In genomic region chr11:12168114-12168513, GRCh38 we compare ENCODE assay signal across 15 cellular contexts. TPM values are rescaled to one million over a fixed set of nuclear protein-coding genes. Genes with fewer than 3 reads are reported as not detected.
DNase-seq lines count a peak whose midpoint lies in the region; ATAC-seq, FAIRE-seq and TF ChIP-seq lines count a peak whose summit lies in the region.
"Had no signal": no experiment of that assay in that cellular context is flagged by ENCODE, and none has a peak within 500 bp of the region (broad histone marks: within the 10 kb centered on the region; RNA-seq: fewer than 3 reads in every experiment).

No MANE protein-coding gene starts in this region.

- H3K4me1 ChIP-seq in HEK293 (ENCODE audit: control insufficient read depth, insufficient read depth, low read length) (no peaks in the 10 kb centered on the region), H1 (replicated peaks in 1 of 4; ENCODE audit: control insufficient read depth in 3 of 4, insufficient read depth in 4 of 4, low read length in 3 of 4) (no peaks in the 10 kb centered on the region), skeletal muscle satellite cell (ENCODE audit: control insufficient read depth, insufficient read depth, low read length) (peaks cover 57% of the 10 kb centered on the region)

- H3K36me3 ChIP-seq in HEK293 (ENCODE audit: control insufficient read depth in 2 of 2, insufficient read depth in 1 of 2, low read length in 2 of 2) (no peaks in the 10 kb centered on the region), H1 (ENCODE audit: control insufficient read depth in 2 of 4, insufficient read depth in 4 of 4, low read length in 3 of 4) (no peaks in the 10 kb centered on the region), skeletal muscle satellite cell (ENCODE audit: insufficient read depth, low read length) (peaks cover 19% of the 10 kb centered on the region)

- no peak for TF ChIP-seq POLR2A in H1 (IDR thresholded peaks at IDR 0.05; ENCODE audit: control extremely low read depth in 1 of 2, low read depth in 2 of 2, low read length in 2 of 2)

- H2BK120ac ChIP-seq in H1 (replicated peaks; ENCODE audit: low read depth, low read length): no peak overlapping the region

- no peak overlapping the region for H3K4me3 ChIP-seq in HEK293 (ENCODE audit: low read depth, low read length)
- no peak overlapping the region for H3K4me3 ChIP-seq in H1 (ENCODE audit: extremely low read depth in 1 of 4, insufficient read depth in 2 of 4, low read depth in 3 of 4, low read length in 4 of 4)
- H3K4me3 ChIP-seq in skeletal muscle satellite cell (ENCODE audit: low read length): no peak overlapping the region

- H3K9me3 ChIP-seq in HEK293 (ENCODE audit: control insufficient read depth, insufficient read depth, low read depth, low read length) (no peaks in the 10 kb centered on the region), H1 (ENCODE audit: insufficient read depth in 2 of 2, low read depth in 1 of 2, low read length in 1 of 2) (0 out of 4 replicates have a peak, but pooled peaks cover 2 to 4% of the 10 kb centered on the region in 2 experiments), skeletal muscle satellite cell (replicated peaks; ENCODE audit: low read length) (no peaks in the 10 kb centered on the region)

- no peaks in the 10 kb centered on the region; the same call in 1 of the 2 replicates for H3K79me1 ChIP-seq in H1 (ENCODE audit: low read depth, low read length)

- peak overlapping the region; percentile 90 for H3K56ac ChIP-seq in H1 (replicated peaks; ENCODE audit: insufficient read length, low read depth, low read length)

- no peak overlapping the region for H2AK5ac ChIP-seq in H1 (ENCODE audit: low read depth, low read length)

- H3K27me3 Mint-ChIP-seq in activated CD8-positive, alpha-beta T cell treated with anti-CD3 and anti-CD28 coated beads for 36 hours: no peaks in the 10 kb centered on the region
- H3K27me3 Mint-ChIP-seq in activated CD8-positive, alpha-beta T cell treated with anti-CD3 and anti-CD28 coated beads, Interleukin-2, amount 10 ng/mL, durations not matched to agents 7 days and 5 days (ENCODE audit: low read depth): no peaks in the 10 kb centered on the region
- H3K27me3 Mint-ChIP-seq: activated naive CD8-positive, alpha-beta T cell; naive thymus-derived CD8-positive, alpha-beta T cell had no signal

- TF ChIP-seq CTCF in activated CD8-positive, alpha-beta T cell treated with anti-CD3 and anti-CD28 coated beads for 36 hours (IDR thresholded peaks at IDR 0.05): no peak
- TF ChIP-seq CTCF in HEK293 (tag by site-specific recombination; IDR thresholded peaks at IDR 0.05) (no peak), H1 (IDR thresholded peaks at IDR 0.05; ENCODE audit: control extremely low read depth in 1 of 3, insufficient read depth in 1 of 3, low read depth in 1 of 3, low read length in 3 of 3) (no peak)

- TF ChIP-seq RAD21 in H1 (IDR thresholded peaks at IDR 0.05 in 1 of 2, conservative IDR thresholded peaks at IDR 0.05 in 1 of 2; ENCODE audit: low read depth in 2 of 2, low read length in 2 of 2): no peak

- H4K91ac ChIP-seq in H1 (replicated peaks; ENCODE audit: insufficient read length, low read length): no peak overlapping the region

- 0 out of 2 replicates have a peak overlapping the region, but pooled peaks have one; percentile 10 for H2BK20ac ChIP-seq in H1 (ENCODE audit: low read length)

- H3K27ac ChIP-seq in HEK293 (ENCODE audit: extremely low read depth, low read depth, low read length): no peak overlapping the region
- H3K27ac ChIP-seq in H1 (ENCODE audit: low read depth, low read length): no peak overlapping the region

- FAIRE-seq in H1 (lab: Jason Lieb, UNC): no peak
- FAIRE-seq: GM12891 had no signal

- H3K4ac ChIP-seq in H1 (replicated peaks; ENCODE audit: insufficient read length, low read depth, low read length): no peak overlapping the region

- no peak overlapping the region for H4K5ac ChIP-seq in H1 (ENCODE audit: insufficient read length, low read depth, low read length)

- CTCF ChIA-PET in activated CD8-positive, alpha-beta T cell treated with anti-CD3 and anti-CD28 coated beads for 36 hours (lab: Charles Lee): no interaction called here
- CTCF ChIA-PET in activated CD8-positive, alpha-beta T cell treated with anti-CD3 and anti-CD28 coated beads, Interleukin-2, amount 10 ng/mL, durations not matched to agents 7 days and 5 days (lab: Charles Lee): interaction anchor here (1.0 kb wide), 1 partner anchor 9 kb away, joined by 3 read pairs; no protein-coding TSS in a partner anchor
- CTCF ChIA-PET in HEK293 (lab: Yijun Ruan, JAX) (interaction anchor here (0.5 kb wide), 1 partner anchor 108 kb away, joined by 4 read pairs; no protein-coding TSS in a partner anchor), H1 (lab: Charles Lee; ENCODE audit: partially characterized antibody) (interaction anchor here (0.6 to 1.1 kb wide), 4 partner anchors 21 to 105 kb away, joined by 3 to 4 read pairs (median 4); no protein-coding TSS in a partner anchor)

- no peak for ATAC-seq in activated CD8-positive, alpha-beta T cell treated with anti-CD3 and anti-CD28 coated beads for 36 hours
- no peak for ATAC-seq in activated CD8-positive, alpha-beta T cell treated with anti-CD3 and anti-CD28 coated beads, Interleukin-2, amount 10 ng/mL, durations not matched to agents 7 days and 5 days
- ATAC-seq in HG02678 (IDR thresholded peaks at IDR 0.05; ENCODE audit: unreplicated experiment): no peak
- ATAC-seq: naive thymus-derived CD8-positive, alpha-beta T cell had no signal

- H3K27ac Mint-ChIP-seq in activated CD8-positive, alpha-beta T cell treated with anti-CD3 and anti-CD28 coated beads for 36 hours: peak overlapping the region; percentile 5
- no peak overlapping the region for H3K27ac Mint-ChIP-seq in activated CD8-positive, alpha-beta T cell treated with anti-CD3 and anti-CD28 coated beads, Interleukin-2, amount 10 ng/mL, durations not matched to agents 7 days and 5 days
- H3K27ac Mint-ChIP-seq: activated naive CD8-positive, alpha-beta T cell had no signal

- H3K79me2 ChIP-seq in H1 (ENCODE audit: control insufficient read depth in 1 of 2, insufficient read depth in 2 of 2, low read length in 2 of 2): no peaks in the 10 kb centered on the region; a peak in 1 of 4 replicates

- intact Hi-C loops in activated CD8-positive, alpha-beta T cell treated with anti-CD3 and anti-CD28 coated beads for 36 hours (cut with micrococcal nuclease): no loop called here

- H3K14ac ChIP-seq in H1 (ENCODE audit: insufficient read length): no peak overlapping the region

- no peak overlapping the region for H3K18ac ChIP-seq in H1 (ENCODE audit: extremely low read depth, low read length)

- peaks cover 0 to 4% of the 10 kb centered on the region in 2 experiments for H4K20me1 ChIP-seq in H1 (replicated peaks in 1 of 2; ENCODE audit: control insufficient read depth in 1 of 2, insufficient read depth in 2 of 2, low read length in 2 of 2)

- no peak for DNase-seq in activated CD8-positive, alpha-beta T cell treated with anti-CD3 and anti-CD28 coated beads for 36 hours
- no peak for DNase-seq in activated CD8-positive, alpha-beta T cell treated with anti-CD3 and anti-CD28 coated beads, Interleukin-2, amount 10 ng/mL, durations not matched to agents 7 days and 5 days
- DNase-seq in H1 (ENCODE audit: low read depth in 1 of 2, low spot score in 2 of 2) (no peak), epidermal melanocyte (ENCODE audit: insufficient read length, low spot score) (no peak)
- DNase-seq in stimulated activated naive CD4-positive, alpha-beta T cell treated with Interleukin-2 at 50 U/mL for 16 hours (lab: John Stamatoyannopoulos, UW): no peak
- DNase-seq: cerebellar nuclear complex; hippocampal formation; MV-4-11; naive thymus-derived CD8-positive, alpha-beta T cell; stimulated activated CD4-positive, alpha-beta T cell treated with anti-CD3 and anti-CD28 coated beads, Interleukin-2, amount 100 ng/mL, for 24 hours had no signal

- 0 out of 2 replicates have a peak overlapping the region, but pooled peaks have one; percentile 52 for H2BK12ac ChIP-seq in H1 (ENCODE audit: low read depth, low read length)

- H3K23me2 ChIP-seq in H1 (ENCODE audit: low read depth, low read length): peaks cover 4% of the 10 kb centered on the region; the same call in 1 of the 2 replicates

- no peaks in the 10 kb centered on the region for H3K27me3 ChIP-seq in H1 (replicated peaks in 1 of 4; ENCODE audit: control insufficient read depth in 3 of 4, extremely low read depth in 1 of 4, insufficient read depth in 3 of 4, low read length in 3 of 4)
- H3K27me3 ChIP-seq in skeletal muscle satellite cell (ENCODE audit: control insufficient read depth, insufficient read depth, low read length): no peaks in the 10 kb centered on the region

- peaks cover 40% of the 10 kb centered on the region for H3K4me1 Mint-ChIP-seq in activated CD8-positive, alpha-beta T cell treated with anti-CD3 and anti-CD28 coated beads for 36 hours (ENCODE audit: low read depth)
- peaks cover 33% of the 10 kb centered on the region for H3K4me1 Mint-ChIP-seq in activated CD8-positive, alpha-beta T cell treated with anti-CD3 and anti-CD28 coated beads, Interleukin-2, amount 10 ng/mL, durations not matched to agents 7 days and 5 days (ENCODE audit: low read depth)

- no peak overlapping the region for H2AFZ ChIP-seq in H1 (ENCODE audit: low read length)

- TF ChIP-seq EP300 in H1 (IDR thresholded peaks at IDR 0.05; ENCODE audit: borderline replicate concordance in 1 of 2, low read depth in 2 of 2, low read length in 2 of 2): no peak

- peaks cover 19% of the 10 kb centered on the region for H3K36me3 Mint-ChIP-seq in activated CD8-positive, alpha-beta T cell treated with anti-CD3 and anti-CD28 coated beads for 36 hours (ENCODE audit: low read depth)
- H3K36me3 Mint-ChIP-seq in activated CD8-positive, alpha-beta T cell treated with anti-CD3 and anti-CD28 coated beads, Interleukin-2, amount 10 ng/mL, durations not matched to agents 7 days and 5 days (ENCODE audit: low read depth): peaks cover 6% of the 10 kb centered on the region
- H3K36me3 Mint-ChIP-seq: naive thymus-derived CD8-positive, alpha-beta T cell had no signal

- no peak overlapping the region for H3K9ac ChIP-seq in H1 (replicated peaks in 1 of 4; ENCODE audit: extremely low read depth in 1 of 4, low read depth in 3 of 4, low read length in 3 of 4)
- peak overlapping the region; percentile 32 for H3K9ac ChIP-seq in skeletal muscle satellite cell (ENCODE audit: low read depth, low read length)

- H4K8ac ChIP-seq in H1 (ENCODE audit: extremely low read depth, insufficient read depth, low read length): no peak overlapping the region

- POLR2A ChIA-PET in activated CD8-positive, alpha-beta T cell treated with anti-CD3 and anti-CD28 coated beads for 36 hours (lab: Charles Lee): interaction anchor here (0.9 kb wide), 1 partner anchor 10 kb away, joined by 3 read pairs; no protein-coding TSS in a partner anchor
- POLR2A ChIA-PET in activated CD8-positive, alpha-beta T cell treated with anti-CD3 and anti-CD28 coated beads, Interleukin-2, amount 10 ng/mL, durations not matched to agents 7 days and 5 days (lab: Charles Lee): no interaction called here
- POLR2A ChIA-PET in HEK293 (lab: Yijun Ruan, JAX): interaction anchor here (0.6 kb wide), 1 partner anchor 28 kb away, joined by 5 read pairs; no protein-coding TSS in a partner anchor
- POLR2A ChIA-PET in H1 (lab: Charles Lee; ENCODE audit: partially characterized antibody): no interaction called here

- H2BK15ac ChIP-seq in H1 (ENCODE audit: low read length): no peak overlapping the region

- no peaks in the 10 kb centered on the region for H3K9me3 Mint-ChIP-seq in activated CD8-positive, alpha-beta T cell treated with anti-CD3 and anti-CD28 coated beads for 36 hours
- no peaks in the 10 kb centered on the region for H3K9me3 Mint-ChIP-seq in activated CD8-positive, alpha-beta T cell treated with anti-CD3 and anti-CD28 coated beads, Interleukin-2, amount 10 ng/mL, durations not matched to agents 7 days and 5 days (ENCODE audit: insufficient read depth)

- H3K4me2 ChIP-seq in H1 (ENCODE audit: insufficient read depth in 1 of 2, low read depth in 2 of 2, low read length in 2 of 2): no peak overlapping the region
- H3K4me2 ChIP-seq in skeletal muscle satellite cell (ENCODE audit: low read length): no peak overlapping the region

- H2BK5ac ChIP-seq in H1 (ENCODE audit: low read depth, low read length): no peak overlapping the region

- 90 to 100% methylated on average over 1 to 3 of the region's 3 CpGs for WGBS in H1 (ENCODE audit: extremely low coverage in 1 of 2, insufficient coverage in 1 of 2, insufficient read length in 1 of 2, insufficient replicate concordance in 2 of 2, low coverage in 1 of 2, low lambda C conversion rate in 2 of 2, missing lambda C conversion rate in 1 of 2), 2 experiments

- H3K4me3 Mint-ChIP-seq in activated CD8-positive, alpha-beta T cell treated with anti-CD3 and anti-CD28 coated beads for 36 hours: no peak overlapping the region
- no peak overlapping the region for H3K4me3 Mint-ChIP-seq in activated CD8-positive, alpha-beta T cell treated with anti-CD3 and anti-CD28 coated beads, Interleukin-2, amount 10 ng/mL, durations not matched to agents 7 days and 5 days
- H3K4me3 Mint-ChIP-seq: activated naive CD8-positive, alpha-beta T cell; naive thymus-derived CD8-positive, alpha-beta T cell had no signal

- H3K23ac ChIP-seq in H1 (ENCODE audit: insufficient read length): no peak overlapping the region

RNA-seq across cellular contexts. Expression of gene MICAL2, which starts 57.7 kb away (rescaled TPM):
- total RNA-seq in activated CD8-positive, alpha-beta T cell treated with anti-CD3 and anti-CD28 coated beads for 36 hours: 100 to 1,000 TPM in 1 of 2 experiments, 10 to 100 TPM in 1; 99.8 to 105 TPM
- total RNA-seq in activated CD8-positive, alpha-beta T cell treated with anti-CD3 and anti-CD28 coated beads, Interleukin-2, amount 10 ng/mL, durations not matched to agents 7 days and 5 days: 10 to 100 TPM; 34.9 to 37.5 TPM
- 4.1 and 4.2 TPM in 2 replicates for total RNA-seq in H1 (2021; fragmentation: NEBNext Ultra II Directional; extraction: Animal tissue kit (Norgen Biotek cat#: 25700))
- polyA plus RNA-seq in H1 (2011; rRNA removed): 1.3 and 1.6 TPM in 2 replicates
- polyA plus RNA-seq in H1 (2011; cell fraction: cytosol; rRNA removed): 1.7 TPM
- polyA plus RNA-seq in H1 (2011; cell fraction: nucleus; rRNA removed): 3.0 TPM
- polyA plus RNA-seq in H1 (2012, experiment 1 of 2): 1.4 to 2.5 TPM (median 1.6 TPM) in 4 replicates
- 5.1 TPM for polyA plus RNA-seq in H1 (2012, experiment 2 of 2)
- polyA plus RNA-seq in H1 (2013, experiment 1 of 2): 0.67 TPM
- polyA plus RNA-seq in H1 (2013, experiment 2 of 2): 0.79 TPM
- 3.9 and 4.4 TPM in 2 replicates for polyA minus RNA-seq in H1 (2011; rRNA and poly(A)+ RNA removed)
- polyA minus RNA-seq in H1 (2011; cell fraction: cytosol; rRNA and poly(A)+ RNA removed): 3.2 TPM
- polyA minus RNA-seq in H1 (2011; cell fraction: nucleus; rRNA and poly(A)+ RNA removed): 6.5 TPM
- total RNA-seq in skeletal muscle satellite cell (2012; rRNA removed): 25.6 and 43.9 TPM in 2 replicates

Comparison
In these comparisons a context has a peak if more than half of its experiments do, and no peak if none do; other contexts are left out.
1. POLR2A ChIA-PET loops: an anchor here in activated CD8-positive, alpha-beta T cell treated with anti-CD3 and anti-CD28 coated beads for 36 hours (0.9 kb wide) and HEK293 (0.6 kb wide); none called in activated CD8-positive, alpha-beta T cell treated with anti-CD3 and anti-CD28 coated beads, Interleukin-2, amount 10 ng/mL, durations not matched to agents 7 days and 5 days and H1.